In genomic region chr11:46475926-46476545, GRCh38 we compare ENCODE assay signal across 16 cellular contexts.
DNase-seq lines count a peak whose midpoint lies in the region; ATAC-seq, FAIRE-seq and TF ChIP-seq lines count a peak whose summit lies in the region.
"Had no signal": no experiment of that assay in that cellular context is flagged by ENCODE, and none has a peak within 500 bp of the region (broad histone marks: within the 10 kb centered on the region; RNA-seq: fewer than 3 reads in every experiment).

No MANE protein-coding gene starts in this region.

- no peak overlapping the region for H2AFZ ChIP-seq in KMS-11 (ENCODE audit: low read depth)
- no peak overlapping the region for H2AFZ ChIP-seq in K562 (ENCODE audit: low read depth, low read length)

- CTCF ChIA-PET in K562 (lab: Yijun Ruan, JAX; ENCODE audit: low intra/inter-chr PET ratio) = no interaction called here

- in situ Hi-C loops in GM13977 (cut with MboI; ENCODE audit: low pct_unique_long_range_greater_than_20kb, low sequenced_read_pairs, unreplicated experiment) (no loop called here), K562 (cut with MboI) (no loop called here)

- TF ChIP-seq RAD21 in K562 (CRISPR knock-in tag; conservative IDR thresholded peaks at IDR 0.05 in 1 of 2, IDR thresholded peaks at IDR 0.05 in 1 of 2) = no peak

- 55% methylated on average over 5 of the region's 5 CpGs for WGBS in K562 (ENCODE audit: insufficient coverage, low coverage, missing lambda C conversion rate)

- H3K79me2 ChIP-seq in KMS-11 (ENCODE audit: insufficient read depth, low read depth) (no peaks in the 10 kb centered on the region), K562 (ENCODE audit: control insufficient read depth, insufficient read depth, low read length) (0 out of 3 replicates have a peak, but pooled peaks cover 5% of the 10 kb centered on the region)

- peaks cover 20% of the 10 kb centered on the region for H3K4me1 ChIP-seq in KMS-11 (ENCODE audit: low read depth, poor library complexity, severe bottlenecking)
- H3K4me1 ChIP-seq in K562 (replicated peaks in 1 of 2; ENCODE audit: control insufficient read depth in 2 of 2, insufficient read depth in 2 of 2, low read length in 2 of 2) = peaks cover 0 to 3% of the 10 kb centered on the region in 2 experiments; a peak in 3 of 5 replicates

- no peaks in the 10 kb centered on the region for H3K36me3 Mint-ChIP-seq in activated T-cell treated with anti-CD3 and anti-CD28 coated beads, Interleukin-2, amount 50 U/mL, for 72 hours (ENCODE audit: insufficient read depth in 2 of 2)

- H3K27me3 ChIP-seq in KMS-11 (ENCODE audit: insufficient read depth, low read depth) (no peaks in the 10 kb centered on the region), K562 (ENCODE audit: control insufficient read depth in 2 of 2, insufficient read depth in 2 of 2, low read length in 2 of 2) (no peaks in the 10 kb centered on the region)
- H3K27me3 ChIP-seq: Peyer's patch had no signal

- H3K36me3 ChIP-seq in KMS-11 (ENCODE audit: insufficient read depth) (no peaks in the 10 kb centered on the region), K562 (ENCODE audit: control insufficient read depth, insufficient read depth, low read length) (peaks cover 5% of the 10 kb centered on the region; the same call in 1 of the 3 replicates)
- H3K36me3 ChIP-seq: Peyer's patch had no signal

- peak overlapping the region; percentile 72 for H3K27ac Mint-ChIP-seq in activated T-cell treated with anti-CD3 and anti-CD28 coated beads, Interleukin-2, amount 50 U/mL, for 72 hours
- H3K27ac Mint-ChIP-seq: CD4-positive, alpha-beta T cell had no signal

- H3K9me3 Mint-ChIP-seq in activated T-cell treated with anti-CD3 and anti-CD28 coated beads, Interleukin-2, amount 50 U/mL, for 72 hours = no peaks in the 10 kb centered on the region
- H3K9me3 Mint-ChIP-seq: CD4-positive, alpha-beta T cell had no signal

- H3K4me2 ChIP-seq in KMS-11 (peak overlapping the region; percentile 3; the same call in 1 of the 2 replicates), K562 (ENCODE audit: insufficient read depth, low read length) (no peak overlapping the region)

- no peaks in the 10 kb centered on the region for H4K20me1 ChIP-seq in KMS-11 (ENCODE audit: insufficient read depth)
- H4K20me1 ChIP-seq in K562 (replicated peaks; ENCODE audit: control insufficient read depth, insufficient read depth, low read length) = 0 out of 2 replicates have a peak, but pooled peaks cover 12% of the 10 kb centered on the region

- no peak for TF ChIP-seq EP300 in K562 (IDR thresholded peaks at IDR 0.05; ENCODE audit: low read length)

- H3K4me3 ChIP-seq in KMS-11 (IDR thresholded peaks at IDR 0.05; ENCODE audit: insufficient read depth, low read depth, low read length) (no peak overlapping the region), K562 (no peak overlapping the region)
- H3K4me3 ChIP-seq: Peyer's patch had no signal

- H3K27ac ChIP-seq in KMS-11 = peak overlapping the region; percentile 8; the same call in 1 of the 2 replicates
- no peak overlapping the region for H3K27ac ChIP-seq in K562 (ENCODE audit: extremely low read depth, low read depth, low read length)
- H3K27ac ChIP-seq: Peyer's patch had no signal

- H3K4me1 Mint-ChIP-seq in activated T-cell treated with anti-CD3 and anti-CD28 coated beads, Interleukin-2, amount 50 U/mL, for 72 hours (ENCODE audit: low read depth) = peaks cover 38% of the 10 kb centered on the region

- no peaks in the 10 kb centered on the region for H3K9me3 ChIP-seq in K562 (replicated peaks; ENCODE audit: control insufficient read depth, insufficient read depth, low read depth, low read length)
- H3K9me3 ChIP-seq: Peyer's patch had no signal

- H3K9ac ChIP-seq in KMS-11 (no peak overlapping the region), K562 (ENCODE audit: insufficient read depth in 1 of 2, low read depth in 2 of 2, low read length in 2 of 2) (no peak overlapping the region)

- no peak for DNase-seq in activated T-cell treated with anti-CD3 and anti-CD28 coated beads, Interleukin-2, amount 50 U/mL, for 72 hours
- DNase-seq in activated T-cell treated with anti-CD3 and anti-CD28 coated beads, Interleukin-2, amount 50 U/mL, for 48 hours = no peak
- peak; percentile 22 for DNase-seq in GM13977 (ENCODE audit: low spot score)
- DNase-seq in K562 (ENCODE audit: extremely low read depth in 1 of 4, low spot score in 3 of 4) = no peak
- DNase-seq in NCI-H748 (lab: John Stamatoyannopoulos, UW; ENCODE audit: unreplicated experiment) = no peak
- DNase-seq in AG08395 (ENCODE audit: low spot score) = no peak
- DNase-seq: CD4-positive, alpha-beta T cell; MM.1S; NCI-H1105 treated with DMSO at 0.1 percent for 48 hours; NCI-H1930; NCI-H2171 treated with DMSO at 0.1 percent for 48 hours; NCI-H82; Peyer's patch; Right ventricle myocardium superior had no signal

- POLR2A ChIA-PET in K562 (lab: Yijun Ruan, JAX) = interaction anchor here (0.6 to 1.6 kb wide), 9 partner anchors 9 to 194 kb away, joined by 3 to 5 read pairs (median 3); no protein-coding TSS in a partner anchor

- no peaks in the 10 kb centered on the region for H3K9me1 ChIP-seq in K562 (ENCODE audit: control insufficient read depth, insufficient read depth, low read length)

- intact Hi-C loops in K562 (cut with micrococcal nuclease) = no loop called here

- H3K27me3 Mint-ChIP-seq in activated T-cell treated with anti-CD3 and anti-CD28 coated beads, Interleukin-2, amount 50 U/mL, for 72 hours (ENCODE audit: low read depth) = no peaks in the 10 kb centered on the region
- H3K27me3 Mint-ChIP-seq: CD4-positive, alpha-beta T cell had no signal

- TF ChIP-seq CTCF in GM13977 (IDR thresholded peaks at IDR 0.05; ENCODE audit: extremely low read depth, insufficient read depth, missing control alignments) (no peak), KMS-11 (conservative IDR thresholded peaks at IDR 0.05; ENCODE audit: low read depth, low read length) (no peak), K562 (IDR thresholded peaks at IDR 0.05 in 2 of 3, conservative IDR thresholded peaks at IDR 0.05 in 1 of 3; ENCODE audit: insufficient read depth in 2 of 3, low read depth in 1 of 3, low read length in 3 of 3) (no peak)

- peak in 1 of 2 donors; percentile 39 for ATAC-seq in activated T-cell treated with anti-CD3 and anti-CD28 coated beads, Interleukin-2, amount 50 U/mL, for 72 hours (replicated peaks in 1 of 2)
- ATAC-seq in K562 (no peak), GM21529 (IDR thresholded peaks at IDR 0.05; ENCODE audit: unreplicated experiment) (no peak)

- peak overlapping the region in 1 of 2 donors; percentile 49 for H3K4me3 Mint-ChIP-seq in activated T-cell treated with anti-CD3 and anti-CD28 coated beads, Interleukin-2, amount 50 U/mL, for 72 hours
- H3K4me3 Mint-ChIP-seq: CD4-positive, alpha-beta T cell had no signal

- TF ChIP-seq POLR2A in K562 (conservative IDR thresholded peaks at IDR 0.05) = no peak

- FAIRE-seq in K562 (lab: Jason Lieb, UNC) = peak; percentile 37

- no TSS peak for BruUV-seq in K562 (replicated peaks; lab: Mats Ljungman, UMichigan)

TF ChIP-seq in K562, 482 proteins besides CTCF, POLR2A, EP300 and RAD21 (continues in another document):
- TF ChIP-seq CREB3L1 (IDR thresholded peaks at IDR 0.05; ENCODE audit: borderline replicate concordance, low read depth) = no peak
- TF ChIP-seq AFF1 (IDR thresholded peaks at IDR 0.05; ENCODE audit: low read depth in 1 of 2, partially characterized antibody in 2 of 2) = no peak
- TF ChIP-seq ATF1 (CRISPR knock-in tag; IDR thresholded peaks at IDR 0.05) = no peak
- TF ChIP-seq ATF1 (tag; IDR thresholded peaks at IDR 0.05) = no peak
- no peak for TF ChIP-seq ETS2 (tag; IDR thresholded peaks at IDR 0.05; ENCODE audit: borderline replicate concordance, poor library complexity, severe bottlenecking)
- no peak for TF ChIP-seq LARP7 (IDR thresholded peaks at IDR 0.05)
